8 cellular contexts compared by ENCODE assay signal in the genomic region with DNA sequence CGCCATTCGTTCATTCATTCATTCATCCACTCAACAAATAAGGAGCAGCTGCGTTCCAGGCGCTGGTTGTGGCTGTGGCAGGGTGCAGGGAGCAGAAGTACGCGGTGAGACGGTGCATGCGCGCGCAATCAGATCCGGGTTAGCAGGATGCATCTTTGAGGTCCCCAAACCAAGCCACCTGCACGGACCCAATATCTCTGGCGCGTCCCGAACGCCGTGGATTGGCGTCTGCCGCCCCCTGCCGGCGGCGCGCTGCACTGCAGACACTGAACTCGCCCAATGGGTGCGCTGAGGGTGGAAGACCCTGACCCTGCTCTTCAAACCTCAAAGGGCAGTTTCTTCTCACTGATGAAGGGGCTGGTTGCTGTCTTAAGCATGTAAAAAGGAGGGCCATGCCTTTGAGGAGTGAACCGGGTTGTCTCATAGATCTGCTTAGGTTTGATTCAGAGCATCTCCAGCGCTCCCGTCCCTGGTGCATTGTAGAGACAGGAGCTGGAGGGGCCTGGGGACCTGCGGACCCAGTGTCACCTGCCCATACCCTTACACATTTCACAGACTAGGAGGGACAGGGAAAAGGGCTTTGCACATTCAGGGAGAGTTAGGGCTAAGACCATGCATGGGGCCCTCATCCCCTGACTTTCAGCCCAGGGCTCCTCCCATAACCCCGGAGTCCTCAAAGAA.
DNase-seq lines count a peak whose midpoint lies in the region; TF ChIP-seq lines count a peak whose summit lies in the region.

No MANE protein-coding gene starts in this region.

- H3K4me1 ChIP-seq in HUES64 (ENCODE audit: insufficient read depth, low read length) = no peaks in the 10 kb centered on the region

- peaks cover 7% of the 10 kb centered on the region; the same call in 1 of the 2 replicates for H3K27me3 ChIP-seq in HUES64 (ENCODE audit: insufficient read depth, low read length)

- DNase-seq in 8988T = peak; percentile 42
- peak; percentile 75 for DNase-seq in GM13977 (ENCODE audit: low spot score)
- peak; percentile 9 for DNase-seq in T-helper 22 cell (ENCODE audit: low read depth)
- no peak for DNase-seq in astrocyte of the cerebellum (ENCODE audit: low read depth)
- DNase-seq in iPS DF 4.7 (ENCODE audit: extremely low read depth, low spot score) = peak; percentile 49
- peak; percentile 45 to 66 for DNase-seq in stimulated activated CD4-positive, alpha-beta T cell treated with anti-CD3 and anti-CD28 coated beads, Interleukin-12 subunit alpha, Interleukin-12 subunit beta, amount 100 ng/mL, for 24 hours (ENCODE audit: low read depth in 2 of 2)
- DNase-seq in NCI-H128 (lab: John Stamatoyannopoulos, UW; ENCODE audit: unreplicated experiment) = no peak

- H3K36me3 ChIP-seq in HUES64 (ENCODE audit: insufficient read depth, low read length) = no peaks in the 10 kb centered on the region

- H3K9ac ChIP-seq in HUES64 (ENCODE audit: low read depth, low read length) = no peak overlapping the region

- peak; percentile 100 for TF ChIP-seq CTCF in GM13977 (IDR thresholded peaks at IDR 0.05; ENCODE audit: extremely low read depth, insufficient read depth, missing control alignments)
- peak; percentile 98 for TF ChIP-seq CTCF in astrocyte of the cerebellum (IDR thresholded peaks at IDR 0.05; ENCODE audit: low read depth, low read length, missing control alignments)

- 30% methylated on average over 30 of the region's 30 CpGs for WGBS in HUES64

- H3K27ac ChIP-seq in HUES64 (ENCODE audit: low read depth, low read length) = no peak overlapping the region

- H3K4me3 ChIP-seq in HUES64 (ENCODE audit: low read length) (0 out of 2 replicates have a peak overlapping the region, but pooled peaks have one; percentile 11), astrocyte of the cerebellum (ENCODE audit: low read depth, low read length) (no peak overlapping the region)

- in situ Hi-C loops in GM13977 (cut with MboI; ENCODE audit: low pct_unique_long_range_greater_than_20kb, low sequenced_read_pairs, unreplicated experiment) = loop anchor here (10.0 kb wide), 1 partner anchor 105 kb away; the partner anchor contains the start of gene RAMP3
- in situ Hi-C loops in astrocyte of the cerebellum (cut with HindIII; ENCODE audit: low sequenced_read_pairs) = no loop called here

- no peaks in the 10 kb centered on the region; the same call in 1 of the 2 replicates for H3K9me3 ChIP-seq in HUES64 (ENCODE audit: insufficient read depth, low read depth, low read length)

Comparison
In these comparisons a context has a peak if more than half of its experiments do, and no peak if none do; other contexts are left out.
1. DNase-seq: peak in 8988T (single experiment), GM13977 (single experiment), T-helper 22 cell (single experiment), iPS DF 4.7 (single experiment) and stimulated activated CD4-positive, alpha-beta T cell treated with anti-CD3 and anti-CD28 coated beads, Interleukin-12 subunit alpha, Interleukin-12 subunit beta, amount 100 ng/mL, for 24 hours (2 of 2); none in astrocyte of the cerebellum (single experiment) and NCI-H128 (single experiment).